8 cellular contexts compared by ENCODE assay signal in genomic region chr5:133868946-133869674, GRCh38.
DNase-seq lines count a peak whose midpoint lies in the region; ATAC-seq and TF ChIP-seq lines count a peak whose summit lies in the region.

No MANE protein-coding gene starts in this region.

- ATAC-seq in left ventricle myocardium superior, result peak; percentile 84
- peak; percentile 73 for ATAC-seq in sciatic nerve
- ATAC-seq in GM18520 (IDR thresholded peaks at IDR 0.05; ENCODE audit: unreplicated experiment), result no peak
- no peak for ATAC-seq in GM18511 (IDR thresholded peaks at IDR 0.05; ENCODE audit: unreplicated experiment)

- H2AFZ ChIP-seq in KMS-11 (ENCODE audit: low read depth), result no peak overlapping the region

- TF ChIP-seq CTCF in KMS-11 (conservative IDR thresholded peaks at IDR 0.05; ENCODE audit: low read depth, low read length), result peak; percentile 78

- H3K9ac ChIP-seq in KMS-11, result no peak overlapping the region

- intact Hi-C loops in left ventricle myocardium superior (cut with micrococcal nuclease) (no loop called here), sciatic nerve (cut with DNase I) (no loop called here)

- no peak overlapping the region for H3K4me3 ChIP-seq in KMS-11 (IDR thresholded peaks at IDR 0.05; ENCODE audit: insufficient read depth, low read depth, low read length)

- H4K20me1 ChIP-seq in KMS-11 (ENCODE audit: insufficient read depth), result no peaks in the 10 kb centered on the region

- no peak overlapping the region for H3K27ac ChIP-seq in KMS-11

- H3K4me1 ChIP-seq in KMS-11 (ENCODE audit: low read depth, poor library complexity, severe bottlenecking), result peaks cover 22% of the 10 kb centered on the region

- no peak overlapping the region for H3K4me2 ChIP-seq in KMS-11

- H3K79me2 ChIP-seq in KMS-11 (ENCODE audit: insufficient read depth, low read depth), result no peaks in the 10 kb centered on the region

- H3K27me3 ChIP-seq in KMS-11 (ENCODE audit: insufficient read depth, low read depth), result no peaks in the 10 kb centered on the region

- H3K36me3 ChIP-seq in KMS-11 (ENCODE audit: insufficient read depth), result no peaks in the 10 kb centered on the region

- DNase-seq in Daoy (ENCODE audit: low read depth), result peak; percentile 83
- peak; percentile 66 for DNase-seq in SW480 (ENCODE audit: low spot score)
- DNase-seq in activated naive CD8-positive, alpha-beta T cell treated with anti-CD3 and anti-CD28 coated beads, Interleukin-2, amount 50 U/mL, for 16 hours (ENCODE audit: low read depth, low spot score), result peak; percentile 69
- peak; percentile 86 for DNase-seq in left ventricle myocardium superior
- DNase-seq in sciatic nerve (ENCODE audit: low spot score), result peak; percentile 88

Comparison
In these comparisons a context has a peak if more than half of its experiments do, and no peak if none do; other contexts are left out.
1. ATAC-seq: peak in left ventricle myocardium superior (single experiment) and sciatic nerve (single experiment); none in GM18520 (single experiment) and GM18511 (single experiment).
2. Peak in every context shown above with its lines, with median percentiles within 50 percentile points of each other: DNase-seq.